ENCODE assay signal across 13 cellular contexts in the genomic region with DNA sequence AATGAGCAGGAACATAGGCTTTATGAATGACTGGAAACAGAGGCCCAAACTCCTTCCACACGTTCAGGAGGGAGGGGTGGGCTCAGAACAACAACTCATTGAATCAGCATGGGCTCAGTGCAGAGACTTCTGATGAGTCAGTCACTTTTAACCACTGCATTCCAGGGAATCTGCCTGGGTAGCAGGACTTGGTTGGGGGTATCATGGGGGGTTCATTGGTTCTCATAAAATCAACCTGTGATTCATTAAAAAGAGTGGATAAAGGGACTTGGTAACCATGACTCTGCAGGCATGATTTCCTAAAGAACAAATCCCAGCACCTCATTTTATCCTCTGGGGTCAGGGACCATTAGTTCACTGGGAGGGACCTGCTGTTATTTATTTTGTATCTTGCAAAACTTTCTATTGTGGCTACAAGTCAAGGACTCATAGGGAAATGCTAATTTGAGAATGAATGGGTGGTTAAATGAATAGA. TPM values are rescaled to one million over a fixed set of nuclear protein-coding genes. Genes with fewer than 3 reads are reported as not detected.
DNase-seq lines count a peak whose midpoint lies in the region; ATAC-seq, FAIRE-seq and TF ChIP-seq lines count a peak whose summit lies in the region.
"Had no signal": no experiment of that assay in that cellular context is flagged by ENCODE, and none has a peak within 500 bp of the region (broad histone marks: within the 10 kb centered on the region; RNA-seq: fewer than 3 reads in every experiment).

No MANE protein-coding gene starts in this region.

- FAIRE-seq in H54 (lab: Jason Lieb, UNC) (peak; percentile 80), GM12891 (lab: Jason Lieb, UNC) (no peak)
- FAIRE-seq: endometrium had no signal

- H3K4me3 ChIP-seq in skeletal muscle satellite cell (ENCODE audit: low read length), result peak overlapping the region; percentile 22
- H3K4me3 ChIP-seq: lung had no signal

- TF ChIP-seq POLR2A in H54 (IDR thresholded peaks at IDR 0.05; ENCODE audit: low read depth, low read length), result no peak
- no peak for TF ChIP-seq POLR2A in GM12891 (IDR thresholded peaks at IDR 0.05; ENCODE audit: low read depth, low read length)

- DNase-seq in H54 (ENCODE audit: insufficient read length, low spot score) (peak; percentile 71), amniotic stem cell (lab: John Stamatoyannopoulos, UW) (peak; percentile 38), foreskin keratinocyte (peak; percentile 45 to 66), HuH-7 (ENCODE audit: low spot score) (no peak), GM12891 (ENCODE audit: insufficient read length, low spot score) (no peak)
- DNase-seq in stimulated activated naive CD8-positive, alpha-beta T cell treated with anti-CD3 and anti-CD28 coated beads, Interleukin-15, Interleukin-2, amounts not matched to agents 100 U/mL and 50 U/mL, for 24 hours, result no peak
- DNase-seq in activated CD8-positive, alpha-beta memory T cell treated with anti-CD3 and anti-CD28 coated beads, Interleukin-2, amount 50 U/mL, for 48 hours, result no peak
- DNase-seq: activated CD4-positive, CD25-positive, alpha-beta regulatory T cell; NCI-H1694 had no signal

- H3K4me1 ChIP-seq in foreskin keratinocyte, result peaks cover 6% of the 10 kb centered on the region
- peaks cover 35% of the 10 kb centered on the region for H3K4me1 ChIP-seq in skeletal muscle satellite cell (ENCODE audit: control insufficient read depth, insufficient read depth, low read length)

- peak; percentile 46 for ATAC-seq in foreskin keratinocyte
- ATAC-seq in stimulated activated naive CD8-positive, alpha-beta T cell treated with anti-CD3 and anti-CD28 coated beads, Interleukin-15, Interleukin-2, amounts not matched to agents 100 U/mL and 50 U/mL, for 24 hours, result no peak
- ATAC-seq: sciatic nerve had no signal

- H3K27ac ChIP-seq in foreskin keratinocyte, result no peak overlapping the region

- peaks cover 24% of the 10 kb centered on the region for H3K27me3 ChIP-seq in foreskin keratinocyte
- H3K27me3 ChIP-seq in skeletal muscle satellite cell (ENCODE audit: control insufficient read depth, insufficient read depth, low read length), result no peaks in the 10 kb centered on the region

- H3K9me3 ChIP-seq in skeletal muscle satellite cell (replicated peaks; ENCODE audit: low read length), result no peaks in the 10 kb centered on the region

- peak overlapping the region; percentile 73 for H3K9ac ChIP-seq in skeletal muscle satellite cell (ENCODE audit: low read depth, low read length)

- peak overlapping the region; percentile 24 for H3K4me2 ChIP-seq in skeletal muscle satellite cell (ENCODE audit: low read length)

- no peak for TF ChIP-seq CTCF in foreskin keratinocyte (conservative IDR thresholded peaks at IDR 0.05)

- H3K36me3 ChIP-seq in skeletal muscle satellite cell (ENCODE audit: insufficient read depth, low read length), result no peaks in the 10 kb centered on the region

TF ChIP-seq in GM12891, 5 proteins besides CTCF, POLR2A, EP300 and RAD21:
- no peak for TF ChIP-seq PAX5 (IDR thresholded peaks at IDR 0.05; ENCODE audit: insufficient read depth, low read length, severe bottlenecking)
TF ChIP-seq in GM12891: peak in this region for 0.

RNA-seq across cellular contexts. Expression of a gene that starts 13.8 kb away (rescaled TPM):
- total RNA-seq in foreskin keratinocyte, result 0.04 and 0.20 TPM in 2 replicates
- polyA plus RNA-seq in foreskin keratinocyte, result 0.01 TPM in 1 of 2 replicates, not detected in the other
- total RNA-seq in skeletal muscle satellite cell (2012; rRNA removed), result 71.7 and 83.9 TPM in 2 replicates
- 0.51 TPM for polyA plus RNA-seq in GM12891 (2012; ENCODE audit: low read depth, missing spikeins)

RNA-seq across cellular contexts. Expression of a gene that starts 56.4 kb away (rescaled TPM):
- 0.39 and 1.2 TPM in 2 replicates for total RNA-seq in foreskin keratinocyte
- polyA plus RNA-seq in foreskin keratinocyte, result 0.21 and 0.45 TPM in 2 replicates
- total RNA-seq in skeletal muscle satellite cell (2012; rRNA removed), result 1.7 and 4.8 TPM in 2 replicates
- 2.0 TPM for polyA plus RNA-seq in GM12891 (2012; ENCODE audit: low read depth, missing spikeins)

RNA-seq across cellular contexts. Expression of a gene that starts 58.2 kb away (rescaled TPM):
- total RNA-seq in foreskin keratinocyte, result not detected in 2 replicates
- not detected in 2 replicates for polyA plus RNA-seq in foreskin keratinocyte
- total RNA-seq in skeletal muscle satellite cell (2012; rRNA removed), result 21.4 TPM in 1 of 2 replicates, not detected in the other
- 0.12 TPM for polyA plus RNA-seq in GM12891 (2012; ENCODE audit: low read depth, missing spikeins)

Comparison
In these comparisons a context has a peak if more than half of its experiments do, and no peak if none do; other contexts are left out.
1. DNase-seq: peak in H54 (single experiment), amniotic stem cell (single experiment) and foreskin keratinocyte (2 of 2); none in stimulated activated naive CD8-positive, alpha-beta T cell treated with anti-CD3 and anti-CD28 coated beads, Interleukin-15, Interleukin-2, amounts not matched to agents 100 U/mL and 50 U/mL, for 24 hours (single experiment), HuH-7 (single experiment), GM12891 (single experiment) and activated CD8-positive, alpha-beta memory T cell treated with anti-CD3 and anti-CD28 coated beads, Interleukin-2, amount 50 U/mL, for 48 hours (single experiment).